In the genomic region with DNA sequence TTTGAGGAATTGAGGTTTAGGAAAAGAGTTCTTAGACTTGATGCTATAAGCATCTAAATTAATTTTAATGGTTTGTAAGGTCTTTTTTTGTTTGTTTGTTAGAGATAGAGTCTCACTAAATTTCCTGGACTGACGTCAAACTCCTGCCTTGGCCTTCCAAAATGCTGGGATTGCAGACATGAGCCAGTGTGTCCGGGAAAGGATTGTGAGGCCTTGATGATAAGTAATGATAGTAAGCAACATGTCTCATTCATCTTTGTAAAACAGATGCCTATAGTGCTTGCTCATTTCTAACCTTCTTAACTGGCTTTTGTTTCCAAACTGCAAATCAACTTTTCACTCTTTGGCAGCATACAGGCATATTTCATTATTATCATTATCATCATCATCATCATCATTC, we compare ENCODE assay signal across 35 cellular contexts.
"Had no signal": no experiment of that assay in that cellular context is flagged by ENCODE, and none has a peak within 500 bp of the region (broad histone marks: within the 10 kb centered on the region; RNA-seq: fewer than 3 reads in every experiment).

No MANE protein-coding gene starts in this region.

- H3K4me3 Mint-ChIP-seq: activated CD4-positive, alpha-beta memory T cell treated with anti-CD3 and anti-CD28 coated beads for 36 hours; activated CD4-positive, alpha-beta T cell treated with anti-CD3 and anti-CD28 coated beads for 36 hours; activated CD4-positive, alpha-beta T cell treated with anti-CD3 and anti-CD28 coated beads, Interleukin-2, amount 10 ng/mL, durations not matched to agents 24 days and 14 days; activated CD8-positive, alpha-beta memory T cell treated with anti-CD3 and anti-CD28 coated beads, Interleukin-2, amount 10 ng/mL, durations not matched to agents 7 days and 5 days; activated CD8-positive, alpha-beta T cell treated with anti-CD3 and anti-CD28 coated beads, Interleukin-2, amount 10 ng/mL, durations not matched to agents 7 days and 5 days; activated naive CD4-positive, alpha-beta T cell treated with anti-CD3 and anti-CD28 coated beads for 36 hours; activated naive CD4-positive, alpha-beta T cell treated with anti-CD3 and anti-CD28 coated beads, Interleukin-2, amount 50 U/mL, for 24 hours; activated naive CD8-positive, alpha-beta T cell treated with anti-CD3 and anti-CD28 coated beads for 36 hours; activated naive CD8-positive, alpha-beta T cell treated with anti-CD3 and anti-CD28 coated beads, Interleukin-2, amount 50 U/mL, for 24 hours; activated T-helper 1 cell treated with anti-CD3 and anti-CD28 coated beads, Interleukin-12 subunit alpha, Interleukin-12 subunit beta, Interleukin-2, Interleukin-4 antibody, amounts not matched to agents 30 ng/mL and 10 ng/mL and 1 ng/mL, durations not matched to agents 14 hours and 24 hours and 36 hours had no signal

- H3K9me3 ChIP-seq: body of pancreas, breast epithelium, colonic mucosa, esophagus squamous epithelium, heart left ventricle had no signal

- ATAC-seq: activated CD4-positive, alpha-beta T cell treated with anti-CD3 and anti-CD28 coated beads for 36 hours; activated CD8-positive, alpha-beta memory T cell treated with anti-CD3 and anti-CD28 coated beads, Interleukin-2, amount 10 ng/mL, durations not matched to agents 7 days and 5 days; activated CD8-positive, alpha-beta T cell treated with anti-CD3 and anti-CD28 coated beads, Interleukin-2, amount 10 ng/mL, durations not matched to agents 7 days and 5 days; activated naive CD8-positive, alpha-beta T cell treated with anti-CD3 and anti-CD28 coated beads, Interleukin-2, amount 50 U/mL, for 24 hours; body of pancreas; heart left ventricle had no signal

- DNase-seq: activated CD4-positive, alpha-beta memory T cell treated with anti-CD3 and anti-CD28 coated beads for 36 hours; activated CD4-positive, alpha-beta T cell treated with anti-CD3 and anti-CD28 coated beads for 36 hours; activated CD4-positive, alpha-beta T cell treated with anti-CD3 and anti-CD28 coated beads, Interleukin-2, amount 10 ng/mL, durations not matched to agents 24 days and 14 days; activated CD4-positive, CD25-positive, alpha-beta regulatory T cell; activated CD4-positive, CD25-positive, alpha-beta regulatory T cell treated with anti-CD3 and anti-CD28 coated beads, Interleukin-2, amount 50 U/mL, for 72 hours; activated CD8-positive, alpha-beta memory T cell treated with anti-CD3 and anti-CD28 coated beads, Interleukin-2, amount 10 ng/mL, durations not matched to agents 7 days and 5 days; activated CD8-positive, alpha-beta memory T cell treated with anti-CD3 and anti-CD28 coated beads, Interleukin-2, amount 50 U/mL, for 4 hours; activated CD8-positive, alpha-beta T cell treated with anti-CD3 and anti-CD28 coated beads, Interleukin-2, amount 10 ng/mL, durations not matched to agents 7 days and 5 days; activated effector memory CD4-positive, alpha-beta T cell treated with anti-CD3 and anti-CD28 coated beads, Interleukin-2, amount 50 U/mL, for 16 hours; activated naive CD4-positive, alpha-beta T cell treated with anti-CD3 and anti-CD28 coated beads for 36 hours; activated naive CD8-positive, alpha-beta T cell treated with anti-CD3 and anti-CD28 coated beads for 36 hours; activated naive CD8-positive, alpha-beta T cell treated with anti-CD3 and anti-CD28 coated beads, Interleukin-2, amount 50 U/mL, for 24 hours; activated T-cell treated with anti-CD3 and anti-CD28 coated beads, Interleukin-2, amount 50 U/mL, for 1 hour; activated T-cell treated with anti-CD3 and anti-CD28 coated beads, Interleukin-2, amount 50 U/mL, for 48 hours; amniotic stem cell; aorta; body of pancreas; central memory CD4-positive, alpha-beta T cell; cerebellar nuclear complex; colonic mucosa; effector CD8-positive, alpha-beta T cell; esophagus squamous epithelium; foreskin fibroblast; glutamatergic neuron; heart left ventricle; T-helper 2 cell had no signal

- H3K27ac Mint-ChIP-seq: activated CD4-positive, alpha-beta memory T cell treated with anti-CD3 and anti-CD28 coated beads for 36 hours; activated CD4-positive, alpha-beta T cell treated with anti-CD3 and anti-CD28 coated beads for 36 hours; activated CD4-positive, alpha-beta T cell treated with anti-CD3 and anti-CD28 coated beads, Interleukin-2, amount 10 ng/mL, durations not matched to agents 24 days and 14 days; activated CD8-positive, alpha-beta memory T cell treated with anti-CD3 and anti-CD28 coated beads, Interleukin-2, amount 10 ng/mL, durations not matched to agents 7 days and 5 days; activated CD8-positive, alpha-beta T cell treated with anti-CD3 and anti-CD28 coated beads, Interleukin-2, amount 10 ng/mL, durations not matched to agents 7 days and 5 days; activated naive CD4-positive, alpha-beta T cell treated with anti-CD3 and anti-CD28 coated beads for 36 hours; activated naive CD4-positive, alpha-beta T cell treated with anti-CD3 and anti-CD28 coated beads, Interleukin-2, amount 50 U/mL, for 24 hours; activated naive CD8-positive, alpha-beta T cell treated with anti-CD3 and anti-CD28 coated beads for 36 hours; activated naive CD8-positive, alpha-beta T cell treated with anti-CD3 and anti-CD28 coated beads, Interleukin-2, amount 50 U/mL, for 24 hours; activated T-helper 1 cell treated with anti-CD3 and anti-CD28 coated beads, Interleukin-12 subunit alpha, Interleukin-12 subunit beta, Interleukin-2, Interleukin-4 antibody, amounts not matched to agents 30 ng/mL and 10 ng/mL and 1 ng/mL, durations not matched to agents 14 hours and 24 hours and 36 hours; activated T-helper 2 cell treated with anti-CD3 and anti-CD28 coated beads, Interferon-gamma antibody, Interleukin-2, Interleukin-4, amounts not matched to agents 10 μg/mL and 5 μg/mL and 100 μg/mL, durations not matched to agents 14 hours and 24 hours and 36 hours had no signal

- H3K36me3 ChIP-seq: breast epithelium, cardiac muscle cell, colonic mucosa, esophagus squamous epithelium, heart left ventricle had no signal

- H3K4me1 ChIP-seq: body of pancreas, breast epithelium, colonic mucosa, esophagus squamous epithelium, heart left ventricle had no signal

- H3K4me1 Mint-ChIP-seq: activated CD4-positive, alpha-beta T cell treated with anti-CD3 and anti-CD28 coated beads for 36 hours; activated CD4-positive, alpha-beta T cell treated with anti-CD3 and anti-CD28 coated beads, Interleukin-2, amount 10 ng/mL, durations not matched to agents 24 days and 14 days; activated CD8-positive, alpha-beta memory T cell treated with anti-CD3 and anti-CD28 coated beads, Interleukin-2, amount 10 ng/mL, durations not matched to agents 7 days and 5 days; activated naive CD4-positive, alpha-beta T cell treated with anti-CD3 and anti-CD28 coated beads, Interleukin-2, amount 50 U/mL, for 24 hours; activated naive CD8-positive, alpha-beta T cell treated with anti-CD3 and anti-CD28 coated beads for 36 hours; activated naive CD8-positive, alpha-beta T cell treated with anti-CD3 and anti-CD28 coated beads, Interleukin-2, amount 50 U/mL, for 24 hours had no signal

- FAIRE-seq: endometrium, endothelial cell of umbilical vein, frontal cortex had no signal

- H3K9me3 Mint-ChIP-seq: activated CD4-positive, alpha-beta T cell treated with anti-CD3 and anti-CD28 coated beads, Interleukin-2, amount 10 ng/mL, durations not matched to agents 24 days and 14 days; activated naive CD4-positive, alpha-beta T cell treated with anti-CD3 and anti-CD28 coated beads for 36 hours; activated T-helper 1 cell treated with anti-CD3 and anti-CD28 coated beads, Interleukin-12 subunit alpha, Interleukin-12 subunit beta, Interleukin-2, Interleukin-4 antibody, amounts not matched to agents 30 ng/mL and 10 ng/mL and 1 ng/mL, durations not matched to agents 14 hours and 24 hours and 36 hours had no signal

- H3K27me3 ChIP-seq: body of pancreas, breast epithelium, cardiac muscle cell, colonic mucosa, esophagus squamous epithelium, heart left ventricle had no signal

- H3K27me3 Mint-ChIP-seq: activated CD4-positive, alpha-beta memory T cell treated with anti-CD3 and anti-CD28 coated beads for 36 hours; activated CD4-positive, alpha-beta T cell treated with anti-CD3 and anti-CD28 coated beads for 36 hours; activated CD4-positive, alpha-beta T cell treated with anti-CD3 and anti-CD28 coated beads, Interleukin-2, amount 10 ng/mL, durations not matched to agents 24 days and 14 days; activated CD8-positive, alpha-beta memory T cell treated with anti-CD3 and anti-CD28 coated beads, Interleukin-2, amount 10 ng/mL, durations not matched to agents 7 days and 5 days; activated naive CD4-positive, alpha-beta T cell treated with anti-CD3 and anti-CD28 coated beads, Interleukin-2, amount 50 U/mL, for 24 hours; activated naive CD8-positive, alpha-beta T cell treated with anti-CD3 and anti-CD28 coated beads for 36 hours; activated naive CD8-positive, alpha-beta T cell treated with anti-CD3 and anti-CD28 coated beads, Interleukin-2, amount 50 U/mL, for 24 hours had no signal

- H3K36me3 Mint-ChIP-seq: activated CD4-positive, alpha-beta memory T cell treated with anti-CD3 and anti-CD28 coated beads for 36 hours; activated CD8-positive, alpha-beta memory T cell treated with anti-CD3 and anti-CD28 coated beads, Interleukin-2, amount 10 ng/mL, durations not matched to agents 7 days and 5 days; activated naive CD4-positive, alpha-beta T cell treated with anti-CD3 and anti-CD28 coated beads, Interleukin-2, amount 50 U/mL, for 24 hours; activated naive CD8-positive, alpha-beta T cell treated with anti-CD3 and anti-CD28 coated beads for 36 hours had no signal

- H3K27ac ChIP-seq: body of pancreas, breast epithelium, cardiac muscle cell, colonic mucosa, epithelial cell of prostate, esophagus squamous epithelium, heart left ventricle had no signal

- H3K4me3 ChIP-seq: body of pancreas, breast epithelium, cardiac muscle cell, colonic mucosa, esophagus squamous epithelium, heart left ventricle had no signal
